Comparison of ENCODE assay signal across 20 cellular contexts in genomic region chr4:128358903-128359260, GRCh38.
DNase-seq lines count a peak whose midpoint lies in the region; ATAC-seq, FAIRE-seq and TF ChIP-seq lines count a peak whose summit lies in the region.
"Had no signal": no experiment of that assay in that cellular context is flagged by ENCODE, and none has a peak within 500 bp of the region (broad histone marks: within the 10 kb centered on the region; RNA-seq: fewer than 3 reads in every experiment).

No MANE protein-coding gene starts in this region.

- TF ChIP-seq CTCF in A549 (IDR thresholded peaks at IDR 0.05) (no peak), heart right ventricle (IDR thresholded peaks at IDR 0.05) (no peak), parathyroid adenoma (IDR thresholded peaks at IDR 0.05) (no peak)

- H3K27me3 ChIP-seq in heart right ventricle = no peaks in the 10 kb centered on the region
- no peaks in the 10 kb centered on the region for H3K27me3 ChIP-seq in parathyroid adenoma (ENCODE audit: control insufficient read depth, insufficient read depth, low read length)
- H3K27me3 ChIP-seq: body of pancreas, MG63 had no signal

- peak overlapping the region; percentile 39 for H2AFZ ChIP-seq in parathyroid adenoma

- FAIRE-seq in A549 (lab: Jason Lieb, UNC) = no peak

- whole genome bisulfite sequencing in A549 (ENCODE audit: missing lambda C conversion rate) = 81% methylated on average over 2 of the region's 2 CpGs
- WGBS in heart right ventricle, 2 donors = 29 to 33% methylated on average over 2 of the region's 2 CpGs

- no peak for TF ChIP-seq POLR2A in A549 (IDR thresholded peaks at IDR 0.05; ENCODE audit: low read length)

- intact Hi-C loops in heart right ventricle (cut with DNase I) = loop anchor here in 3 of 10 donors (5.0 kb wide), 1 partner anchor 72 kb away; the partner anchor contains the start of gene PGRMC2 (in 3 of the 3)

- H3K9ac ChIP-seq in parathyroid adenoma = no peak overlapping the region

- peak overlapping the region; percentile 43 for H3K4me2 ChIP-seq in A549
- H3K4me2 ChIP-seq in parathyroid adenoma (ENCODE audit: low read length) = no peak overlapping the region

- DNase-seq in A549 (ENCODE audit: low read depth in 1 of 2, low spot score in 1 of 2) = no peak
- peak; percentile 35 for DNase-seq in RPMI7951 (ENCODE audit: low read depth)
- no peak for DNase-seq in heart right ventricle
- DNase-seq in EL = no peak
- no peak for DNase-seq in amniotic stem cell (lab: John Stamatoyannopoulos, UW)
- DNase-seq: activated CD4-positive, alpha-beta memory T cell treated with anti-CD3 and anti-CD28 coated beads, Interleukin-2, amount 10 ng/mL, durations not matched to agents 7 days and 5 days; activated CD4-positive, CD25-positive, alpha-beta regulatory T cell treated with anti-CD3 and anti-CD28 coated beads, Interleukin-2, amount 50 U/mL, for 72 hours; COR-L47; GF-D8; H9; mesendoderm; NCI-H2029 treated with DMSO at 0.1 percent for 48 hours; RPMI8226; T-helper 17 cell had no signal

- H3K36me3 ChIP-seq in heart right ventricle = no peaks in the 10 kb centered on the region
- H3K36me3 ChIP-seq in parathyroid adenoma (ENCODE audit: control insufficient read depth, insufficient read depth, low read length) = no peaks in the 10 kb centered on the region
- H3K36me3 ChIP-seq: MG63 had no signal

- POLR2A ChIA-PET in A549 (lab: Yijun Ruan, JAX) = interaction anchor here (1.0 kb wide), 1 partner anchor 29 kb away, joined by 3 read pairs; no protein-coding TSS in a partner anchor

- ATAC-seq in A549 = no peak
- ATAC-seq in heart right ventricle = peak in 1 of 8 donors; percentile 19
- no peak for ATAC-seq in HG02623 (IDR thresholded peaks at IDR 0.05; ENCODE audit: unreplicated experiment)
- no peak for ATAC-seq in HG02981 (IDR thresholded peaks at IDR 0.05; ENCODE audit: unreplicated experiment)
- ATAC-seq: T-helper 17 cell had no signal

- CTCF ChIA-PET in A549 (lab: Yijun Ruan, JAX) = interaction anchor here (1.4 to 1.5 kb wide), 2 partner anchors 21 to 69 kb away, joined by 4 read pairs; no protein-coding TSS in a partner anchor

- H3K4me1 ChIP-seq in A549 (peaks cover 53% of the 10 kb centered on the region), heart right ventricle (peaks cover 0 to 51% (median 37%) of the 10 kb centered on the region in 9 donors), parathyroid adenoma (peaks cover 12% of the 10 kb centered on the region)

- H3K9me3 ChIP-seq in A549 = no peaks in the 10 kb centered on the region
- no peaks in the 10 kb centered on the region for H3K9me3 ChIP-seq in heart right ventricle
- no peaks in the 10 kb centered on the region for H3K9me3 ChIP-seq in parathyroid adenoma (ENCODE audit: control insufficient read depth, low read length)
- H3K9me3 ChIP-seq: body of pancreas, MG63 had no signal

- no peaks in the 10 kb centered on the region for H3K79me2 ChIP-seq in parathyroid adenoma

- TF ChIP-seq RAD21 in A549 (conservative IDR thresholded peaks at IDR 0.05 in 1 of 2, IDR thresholded peaks at IDR 0.05 in 1 of 2) = no peak

- H3K4me3 ChIP-seq in A549 (no peak overlapping the region), heart right ventricle (peak overlapping the region in 1 of 10 donors; percentile 5), parathyroid adenoma (ENCODE audit: low read depth, low read length) (no peak overlapping the region)
- H3K4me3 ChIP-seq: body of pancreas, MG63 had no signal

- no peak for TF ChIP-seq EP300 in A549 (IDR thresholded peaks at IDR 0.05)

- H3K27ac ChIP-seq in A549 (peak overlapping the region; percentile 85 to 97), heart right ventricle (peak overlapping the region; percentile 31 to 81 (median 68)), parathyroid adenoma (peak overlapping the region; percentile 58)
- H3K27ac ChIP-seq: epithelial cell of prostate had no signal

TF ChIP-seq in A549, 52 proteins besides CTCF, POLR2A, EP300 and RAD21:
- TF ChIP-seq ESRRA (IDR thresholded peaks at IDR 0.05; ENCODE audit: borderline replicate concordance, low read length) (no peak), E2F6 (IDR thresholded peaks at IDR 0.05; ENCODE audit: borderline replicate concordance, low read depth) (no peak), SMC3 (IDR thresholded peaks at IDR 0.05) (no peak), CEBPB (IDR thresholded peaks at IDR 0.05) (0 out of 4 replicates have a peak, but pooled peaks of 1 of the 2 experiments have one; percentile 1)
